In the genomic region with DNA sequence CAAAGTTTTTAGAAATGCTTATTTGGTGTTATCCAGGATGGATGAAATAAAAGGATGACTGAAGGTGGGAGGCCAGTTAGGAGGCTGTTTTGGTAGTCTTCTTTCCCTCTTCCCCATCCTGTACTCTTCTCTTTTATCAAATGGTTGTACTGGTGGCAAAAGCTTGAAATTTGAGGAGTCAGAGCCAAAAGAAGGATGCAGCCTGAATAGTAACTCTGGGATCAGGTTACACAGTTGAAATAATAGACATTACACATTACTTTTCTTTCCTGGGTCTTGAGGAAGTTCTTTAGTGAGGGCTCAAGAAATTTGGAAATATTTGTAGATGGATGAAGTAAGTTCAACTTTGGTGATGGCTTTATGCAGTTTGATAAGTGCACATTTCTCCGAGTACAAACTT, we compare ENCODE assay signal across 18 cellular contexts.
A peak's percentile ranks its signal among the peaks of the same experiment; 100 is the strongest.
DNase-seq lines count a peak whose midpoint lies in the region; ATAC-seq and TF ChIP-seq lines count a peak whose summit lies in the region.
"Had no signal": no experiment of that assay in that cellular context is flagged by ENCODE, and none has a peak within 500 bp of the region (broad histone marks: within the 10 kb centered on the region; RNA-seq: fewer than 3 reads in every experiment).

No MANE protein-coding gene starts in this region.

- H3K4me3 Mint-ChIP-seq in activated naive CD4-positive, alpha-beta T cell treated with anti-CD3 and anti-CD28 coated beads for 36 hours = no peak overlapping the region
- H3K4me3 Mint-ChIP-seq: CD4-positive, CD25-positive, alpha-beta regulatory T cell had no signal

- DNase-seq in LHCN-M2 (ENCODE audit: low read depth) (peak; percentile 31), fibroblast of gingiva (ENCODE audit: low read depth) (peak; percentile 31), myocyte (ENCODE audit: low read depth) (peak; percentile 30), NCI-H1048 (lab: John Stamatoyannopoulos, UW) (no peak)
- DNase-seq in activated naive CD4-positive, alpha-beta T cell treated with anti-CD3 and anti-CD28 coated beads for 36 hours = no peak
- DNase-seq: CD4-positive, CD25-positive, alpha-beta regulatory T cell; COR-L47; DMS79; KBM-7; NCI-H1105; NCI-H146; NCI-H2029; NCI-H748 treated with DMSO at 0.1 percent for 48 hours; OCI-M1; SHP77 had no signal

- H3K27ac Mint-ChIP-seq in activated naive CD4-positive, alpha-beta T cell treated with anti-CD3 and anti-CD28 coated beads for 36 hours = no peak overlapping the region
- H3K27ac Mint-ChIP-seq: CD4-positive, CD25-positive, alpha-beta regulatory T cell had no signal

- intact Hi-C loops in activated naive CD4-positive, alpha-beta T cell treated with anti-CD3 and anti-CD28 coated beads for 36 hours (cut with micrococcal nuclease) = no loop called here

- H3K36me3 ChIP-seq in HEK293 (ENCODE audit: control insufficient read depth in 2 of 2, insufficient read depth in 1 of 2, low read length in 2 of 2) = no peaks in the 10 kb centered on the region

- no peak for ATAC-seq in HG02981 (IDR thresholded peaks at IDR 0.05; ENCODE audit: unreplicated experiment)
- ATAC-seq: HepG2 had no signal

- H3K27ac ChIP-seq in HEK293 (ENCODE audit: extremely low read depth, low read depth, low read length) = no peak overlapping the region

- no peaks in the 10 kb centered on the region for H3K4me1 ChIP-seq in HEK293 (ENCODE audit: control insufficient read depth, insufficient read depth, low read length)

- POLR2A ChIA-PET in HEK293 (lab: Yijun Ruan, JAX) = no interaction called here

- H3K27me3 Mint-ChIP-seq in activated naive CD4-positive, alpha-beta T cell treated with anti-CD3 and anti-CD28 coated beads for 36 hours (ENCODE audit: low read depth) = no peaks in the 10 kb centered on the region
- H3K27me3 Mint-ChIP-seq: CD4-positive, CD25-positive, alpha-beta regulatory T cell had no signal

- peaks cover 7% of the 10 kb centered on the region for H3K9me3 Mint-ChIP-seq in activated naive CD4-positive, alpha-beta T cell treated with anti-CD3 and anti-CD28 coated beads for 36 hours

- no peak overlapping the region for H3K4me3 ChIP-seq in HEK293 (ENCODE audit: low read depth, low read length)

- peaks cover 3% of the 10 kb centered on the region for H3K36me3 Mint-ChIP-seq in activated naive CD4-positive, alpha-beta T cell treated with anti-CD3 and anti-CD28 coated beads for 36 hours (ENCODE audit: low read depth)

- TF ChIP-seq CTCF in HEK293 (tag by site-specific recombination; IDR thresholded peaks at IDR 0.05) = no peak

- no peaks in the 10 kb centered on the region for H3K4me1 Mint-ChIP-seq in activated naive CD4-positive, alpha-beta T cell treated with anti-CD3 and anti-CD28 coated beads for 36 hours (ENCODE audit: low read depth)

- CTCF ChIA-PET in HEK293 (lab: Yijun Ruan, JAX) = interaction anchor here (0.6 kb wide), 2 partner anchors 401 to 1814 kb away, joined by 3 to 4 read pairs; no protein-coding TSS in a partner anchor
- CTCF ChIA-PET in activated naive CD4-positive, alpha-beta T cell treated with anti-CD3 and anti-CD28 coated beads for 36 hours (lab: Charles Lee) = no interaction called here

- no peaks in the 10 kb centered on the region for H3K9me3 ChIP-seq in HEK293 (ENCODE audit: control insufficient read depth, insufficient read depth, low read depth, low read length)

TF ChIP-seq in HEK293, 187 proteins besides CTCF, POLR2A, EP300 and RAD21:
- TF ChIP-seq ZNF16 (tag by site-specific recombination; IDR thresholded peaks at IDR 0.05; ENCODE audit: low read depth) = no peak
- TF ChIP-seq ZNF701 (tag by site-specific recombination; IDR thresholded peaks at IDR 0.05) = no peak
- TF ChIP-seq, protein P1, sequence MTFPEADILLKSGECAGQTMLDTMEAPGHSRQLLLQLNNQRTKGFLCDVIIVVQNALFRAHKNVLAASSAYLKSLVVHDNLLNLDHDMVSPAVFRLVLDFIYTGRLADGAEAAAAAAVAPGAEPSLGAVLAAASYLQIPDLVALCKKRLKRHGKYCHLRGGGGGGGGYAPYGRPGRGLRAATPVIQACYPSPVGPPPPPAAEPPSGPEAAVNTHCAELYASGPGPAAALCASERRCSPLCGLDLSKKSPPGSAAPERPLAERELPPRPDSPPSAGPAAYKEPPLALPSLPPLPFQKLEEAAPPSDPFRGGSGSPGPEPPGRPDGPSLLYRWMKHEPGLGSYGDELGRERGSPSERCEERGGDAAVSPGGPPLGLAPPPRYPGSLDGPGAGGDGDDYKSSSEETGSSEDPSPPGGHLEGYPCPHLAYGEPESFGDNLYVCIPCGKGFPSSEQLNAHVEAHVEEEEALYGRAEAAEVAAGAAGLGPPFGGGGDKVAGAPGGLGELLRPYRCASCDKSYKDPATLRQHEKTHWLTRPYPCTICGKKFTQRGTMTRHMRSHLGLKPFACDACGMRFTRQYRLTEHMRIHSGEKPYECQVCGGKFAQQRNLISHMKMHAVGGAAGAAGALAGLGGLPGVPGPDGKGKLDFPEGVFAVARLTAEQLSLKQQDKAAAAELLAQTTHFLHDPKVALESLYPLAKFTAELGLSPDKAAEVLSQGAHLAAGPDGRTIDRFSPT (tag by site-specific recombination; IDR thresholded peaks at IDR 0.05) = no peak
- TF ChIP-seq ZNF549 (tag by site-specific recombination; IDR thresholded peaks at IDR 0.05) = peak; percentile 71

Comparison
In these comparisons a context has a peak if more than half of its experiments do, and no peak if none do; other contexts are left out.
1. DNase-seq: peak in LHCN-M2 (single experiment), fibroblast of gingiva (single experiment) and myocyte (single experiment); none in NCI-H1048 (single experiment) and activated naive CD4-positive, alpha-beta T cell treated with anti-CD3 and anti-CD28 coated beads for 36 hours (single experiment).